ENCODE assay signal across 7 cellular contexts in the genomic region with DNA sequence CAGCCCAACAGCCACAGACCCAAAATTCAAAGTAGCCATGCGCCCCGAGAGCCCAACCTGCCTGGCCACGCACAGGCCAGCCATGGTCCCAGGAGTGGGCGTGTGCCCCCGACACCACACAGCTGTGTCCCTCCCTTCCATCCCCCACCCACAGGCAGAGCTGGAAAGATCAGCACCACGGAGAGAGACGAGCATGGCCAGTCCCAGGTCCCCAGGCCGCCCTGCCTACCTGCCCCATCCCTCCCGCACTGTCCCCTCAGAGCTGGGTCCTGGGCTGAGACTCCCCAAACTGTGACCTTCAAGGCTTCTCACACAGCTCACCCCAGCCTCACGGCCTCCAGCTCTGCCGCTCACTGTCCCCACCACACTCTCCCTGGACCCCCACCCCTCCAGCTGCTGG. TPM values are rescaled to one million over a fixed set of nuclear protein-coding genes. Genes with fewer than 3 reads are reported as not detected.
DNase-seq lines count a peak whose midpoint lies in the region; ATAC-seq, FAIRE-seq and TF ChIP-seq lines count a peak whose summit lies in the region.
"Not testable (repeated sequence)": the region's sequence is repeated elsewhere in the genome, so short reads cannot be mapped to it uniquely, and the experiment has no call there.

No MANE protein-coding gene starts in this region.

- not testable (repeated sequence) for H3K27me3 ChIP-seq in GM12878 (replicated peaks in 1 of 2; ENCODE audit: control insufficient read depth in 2 of 2, insufficient read depth in 2 of 2, low read length in 1 of 2); upper lobe of right lung

- CTCF ChIA-PET in GM12878 (lab: Yijun Ruan, JAX), result not testable (repeated sequence)

- H3K4me1 ChIP-seq in GM12878 (ENCODE audit: control insufficient read depth, insufficient read depth, low read length); upper lobe of right lung: not testable (repeated sequence)

- H3K27ac ChIP-seq in GM12878 (ENCODE audit: control insufficient read depth, insufficient read depth); upper lobe of right lung: not testable (repeated sequence)

- not testable (repeated sequence) for H3K9me3 ChIP-seq in GM12878 (replicated peaks; ENCODE audit: control insufficient read depth, insufficient read depth, low read length); upper lobe of right lung

- H3K4me2 ChIP-seq in GM12878 (ENCODE audit: control insufficient read depth, insufficient read depth), result not testable (repeated sequence)

- intact Hi-C loops in GM12878 (cut with micrococcal nuclease; ENCODE audit: unreplicated experiment); upper lobe of right lung (cut with DNase I): not testable (repeated sequence)

- POLR2A ChIA-PET in GM12878 (lab: Charles Lee), result not testable (repeated sequence)

- DNase-seq in ELF-1 (ENCODE audit: low read depth, low spot score) (peak; percentile 9), islet precursor cell (peak; percentile 62), nephron progenitor cell (peak; percentile 49)
- not testable (repeated sequence) for DNase-seq in GM12878 (ENCODE audit: low read depth, low spot score); upper lobe of right lung

- 61% methylated on average over 3 of the region's 11 CpGs for WGBS in GM12878 (ENCODE audit: insufficient coverage, insufficient replicate concordance, low lambda C conversion rate, missing lambda C conversion rate)

- in situ Hi-C loops in GM12878 (cut with MboI), result not testable (repeated sequence)

- RAD21 ChIA-PET in GM12878 (lab: Charles Lee; ENCODE audit: unreplicated experiment), result not testable (repeated sequence)

- not testable (repeated sequence) for H3K27ac Mint-ChIP-seq in nephron progenitor cell

- not testable (repeated sequence) for H4K20me1 ChIP-seq in GM12878 (ENCODE audit: control insufficient read depth, insufficient read depth)

- H2AFZ ChIP-seq in GM12878 (ENCODE audit: control insufficient read depth, low read depth, low read length), result not testable (repeated sequence)

- not testable (repeated sequence) for TF ChIP-seq EP300 in Ishikawa (IDR thresholded peaks at IDR 0.05; ENCODE audit: borderline replicate concordance); GM12878 (IDR thresholded peaks at IDR 0.05; ENCODE audit: borderline replicate concordance in 1 of 2, control insufficient read depth in 1 of 2, low read depth in 2 of 2, low read length in 2 of 2)

- TF ChIP-seq RAD21 in Ishikawa (IDR thresholded peaks at IDR 0.05; ENCODE audit: low read depth); GM12878 (IDR thresholded peaks at IDR 0.05; ENCODE audit: insufficient read depth, low read depth, low read length): not testable (repeated sequence)

- not testable (repeated sequence) for BruUV-seq in GM12878 (replicated peaks; lab: Mats Ljungman, UMichigan)

- H3K9ac ChIP-seq in GM12878 (ENCODE audit: control insufficient read depth, insufficient read depth, low read length), result not testable (repeated sequence)

- TF ChIP-seq POLR2A in GM12878 (IDR thresholded peaks at IDR 0.05; ENCODE audit: low read depth, low read length), result not testable (repeated sequence)

- H3K79me2 ChIP-seq in GM12878 (ENCODE audit: control insufficient read depth, insufficient read depth, low read length), result not testable (repeated sequence)

- peaks cover 23% of the 10 kb centered on the region for H3K27me3 Mint-ChIP-seq in nephron progenitor cell (ENCODE audit: low read depth, poor library complexity)

- ATAC-seq in SK-N-SH treated with all-trans-retinoic acid at 6 μM for 48 hours (peak; percentile 57; the same call in 2 of the 3 replicates), upper lobe of right lung (peak; percentile 40)
- not testable (repeated sequence) for ATAC-seq in GM12878

- H3K9me3 Mint-ChIP-seq in nephron progenitor cell, result not testable (repeated sequence)

- not testable (repeated sequence) for H3K4me3 Mint-ChIP-seq in nephron progenitor cell

- not testable (repeated sequence) for FAIRE-seq in GM12878 (lab: Jason Lieb, UNC)

- H3K36me3 ChIP-seq in GM12878 (ENCODE audit: control insufficient read depth in 2 of 2, insufficient read depth in 2 of 2, low read length in 1 of 2); upper lobe of right lung: not testable (repeated sequence)

- H3K36me3 Mint-ChIP-seq in nephron progenitor cell (ENCODE audit: low read depth), result not testable (repeated sequence)

- SMC1A ChIA-PET in GM12878 (lab: Charles Lee; ENCODE audit: uncharacterized antibody, unreplicated experiment), result not testable (repeated sequence)

- not testable (repeated sequence) for H3K4me1 Mint-ChIP-seq in nephron progenitor cell

- TF ChIP-seq CTCF in GM12878 (IDR thresholded peaks at IDR 0.05 in 2 of 3, conservative IDR thresholded peaks at IDR 0.05 in 1 of 3; ENCODE audit: control insufficient read depth in 2 of 3, extremely low read depth in 1 of 3, insufficient read depth in 1 of 3, low read depth in 3 of 3, low read length in 3 of 3); nephron progenitor cell (IDR thresholded peaks at IDR 0.05); upper lobe of right lung (IDR thresholded peaks at IDR 0.05): not testable (repeated sequence)

- not testable (repeated sequence) for H3K4me3 ChIP-seq in GM12878, upper lobe of right lung

TF ChIP-seq in GM12878, 131 proteins besides CTCF, POLR2A, EP300 and RAD21:
- TF ChIP-seq, protein P1, sequence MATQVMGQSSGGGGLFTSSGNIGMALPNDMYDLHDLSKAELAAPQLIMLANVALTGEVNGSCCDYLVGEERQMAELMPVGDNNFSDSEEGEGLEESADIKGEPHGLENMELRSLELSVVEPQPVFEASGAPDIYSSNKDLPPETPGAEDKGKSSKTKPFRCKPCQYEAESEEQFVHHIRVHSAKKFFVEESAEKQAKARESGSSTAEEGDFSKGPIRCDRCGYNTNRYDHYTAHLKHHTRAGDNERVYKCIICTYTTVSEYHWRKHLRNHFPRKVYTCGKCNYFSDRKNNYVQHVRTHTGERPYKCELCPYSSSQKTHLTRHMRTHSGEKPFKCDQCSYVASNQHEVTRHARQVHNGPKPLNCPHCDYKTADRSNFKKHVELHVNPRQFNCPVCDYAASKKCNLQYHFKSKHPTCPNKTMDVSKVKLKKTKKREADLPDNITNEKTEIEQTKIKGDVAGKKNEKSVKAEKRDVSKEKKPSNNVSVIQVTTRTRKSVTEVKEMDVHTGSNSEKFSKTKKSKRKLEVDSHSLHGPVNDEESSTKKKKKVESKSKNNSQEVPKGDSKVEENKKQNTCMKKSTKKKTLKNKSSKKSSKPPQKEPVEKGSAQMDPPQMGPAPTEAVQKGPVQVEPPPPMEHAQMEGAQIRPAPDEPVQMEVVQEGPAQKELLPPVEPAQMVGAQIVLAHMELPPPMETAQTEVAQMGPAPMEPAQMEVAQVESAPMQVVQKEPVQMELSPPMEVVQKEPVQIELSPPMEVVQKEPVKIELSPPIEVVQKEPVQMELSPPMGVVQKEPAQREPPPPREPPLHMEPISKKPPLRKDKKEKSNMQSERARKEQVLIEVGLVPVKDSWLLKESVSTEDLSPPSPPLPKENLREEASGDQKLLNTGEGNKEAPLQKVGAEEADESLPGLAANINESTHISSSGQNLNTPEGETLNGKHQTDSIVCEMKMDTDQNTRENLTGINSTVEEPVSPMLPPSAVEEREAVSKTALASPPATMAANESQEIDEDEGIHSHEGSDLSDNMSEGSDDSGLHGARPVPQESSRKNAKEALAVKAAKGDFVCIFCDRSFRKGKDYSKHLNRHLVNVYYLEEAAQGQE (IDR thresholded peaks at IDR 0.05; ENCODE audit: low read depth, low read length), result peak; percentile 52; the same call in 1 of the 2 replicates

RNA-seq across cellular contexts. Expression of a gene that starts 19.8 kb away (rescaled TPM):
- 5.8 and 6.7 TPM in 2 replicates for total RNA-seq in GM12878 (2013; cell fraction: nucleolus; rRNA removed)
- total RNA-seq in GM12878 (2014; rRNA removed) (1.1 and 1.3 TPM in 2 replicates), GM12878 (2014; rRNA removed; fragmentation: Illumina TruSeq; extraction: Trizol) (2.0 and 2.2 TPM in 2 replicates), GM12878 (2021) (1.1 and 1.2 TPM in 2 replicates), upper lobe of right lung (2.7 TPM)
- polyA plus RNA-seq in GM12878 (2011; ENCODE audit: low read depth), result 1.6 TPM
- polyA plus RNA-seq in GM12878 (2011; rRNA removed) (2.1 and 2.9 TPM in 2 replicates), GM12878 (2014; fragmentation: Illumina TruSeq; extraction: Trizol) (1.9 and 2.4 TPM in 2 replicates), GM12878 (2014; fragmentation: Nextera tagmentation; extraction: Ambion mirVana) (under 1 TPM; 0.05 to 0.22 TPM), GM12878 (2014; rRNA removed) (1.1 TPM in 2 replicates), GM12878 (2016; fragmentation: Nextera tagmentation; extraction: Ambion mirVana) (under 1 TPM; 0.38 to 0.54 TPM)
- 1.6 and 1.8 TPM in 2 replicates for polyA plus RNA-seq in GM12878 (2011; cell fraction: cytosol; rRNA removed)
- polyA plus RNA-seq in GM12878 (2011; cell fraction: nucleus; rRNA removed), result 6.3 and 7.6 TPM in 2 replicates
- 1.8 and 2.1 TPM in 2 replicates for polyA plus RNA-seq in GM12878 (2012)
- 3.4 TPM in 2 replicates for polyA minus RNA-seq in GM12878 (2011; rRNA and poly(A)+ RNA removed)
- polyA minus RNA-seq in GM12878 (2011; cell fraction: cytosol; rRNA and poly(A)+ RNA removed), result 0.80 and 0.83 TPM in 2 replicates
- 1.7 and 3.5 TPM in 2 replicates for polyA minus RNA-seq in GM12878 (2011; cell fraction: nucleus; rRNA and poly(A)+ RNA removed)
